1 cellular context compared by ENCODE assay signal in the genomic region with DNA sequence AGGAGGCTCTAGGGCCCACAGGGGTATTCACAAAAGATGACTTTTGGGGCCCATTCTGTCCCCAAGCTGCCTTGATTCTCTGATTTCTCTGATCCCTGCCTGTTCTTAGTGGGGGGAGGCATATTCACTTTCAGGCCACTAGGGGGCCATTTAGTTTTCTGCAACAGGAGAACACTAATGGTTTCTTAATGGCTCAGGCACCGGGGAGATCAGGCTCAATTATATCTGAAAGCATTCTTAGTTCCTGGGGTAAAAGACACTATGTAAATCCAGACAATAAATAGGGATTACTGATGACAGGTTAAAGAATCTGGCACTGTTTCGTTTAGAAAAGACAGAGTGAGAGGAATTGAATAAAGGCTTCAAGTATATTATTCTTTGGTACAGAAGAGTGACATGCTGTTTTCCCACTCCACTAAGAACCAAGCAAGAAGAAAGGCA.
A peak's percentile ranks its signal among the peaks of the same experiment; 100 is the strongest.
TF ChIP-seq lines count a peak whose summit lies in the region.

No MANE protein-coding gene starts in this region.

TF ChIP-seq in GM12878, 131 proteins besides CTCF, POLR2A, EP300 and RAD21:
- TF ChIP-seq SREBF1 (IDR thresholded peaks at IDR 0.05; ENCODE audit: low read length), result no peak
- TF ChIP-seq, protein P1, sequence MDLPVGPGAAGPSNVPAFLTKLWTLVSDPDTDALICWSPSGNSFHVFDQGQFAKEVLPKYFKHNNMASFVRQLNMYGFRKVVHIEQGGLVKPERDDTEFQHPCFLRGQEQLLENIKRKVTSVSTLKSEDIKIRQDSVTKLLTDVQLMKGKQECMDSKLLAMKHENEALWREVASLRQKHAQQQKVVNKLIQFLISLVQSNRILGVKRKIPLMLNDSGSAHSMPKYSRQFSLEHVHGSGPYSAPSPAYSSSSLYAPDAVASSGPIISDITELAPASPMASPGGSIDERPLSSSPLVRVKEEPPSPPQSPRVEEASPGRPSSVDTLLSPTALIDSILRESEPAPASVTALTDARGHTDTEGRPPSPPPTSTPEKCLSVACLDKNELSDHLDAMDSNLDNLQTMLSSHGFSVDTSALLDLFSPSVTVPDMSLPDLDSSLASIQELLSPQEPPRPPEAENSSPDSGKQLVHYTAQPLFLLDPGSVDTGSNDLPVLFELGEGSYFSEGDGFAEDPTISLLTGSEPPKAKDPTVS (IDR thresholded peaks at IDR 0.05; ENCODE audit: low read depth, low read length), result no peak
- peak; percentile 67; the same call in 1 of the 2 replicates for TF ChIP-seq SMC3 (IDR thresholded peaks at IDR 0.05; ENCODE audit: borderline replicate concordance, low read length)
- TF ChIP-seq YY1 (IDR thresholded peaks at IDR 0.05; ENCODE audit: low read depth, low read length), result peak; percentile 66; the same call in 1 of the 2 replicates
- no peak for TF ChIP-seq RFX5 (IDR thresholded peaks at IDR 0.05; ENCODE audit: low read depth, low read length)
- no peak for TF ChIP-seq ZNF207 (IDR thresholded peaks at IDR 0.05; ENCODE audit: borderline replicate concordance)
TF ChIP-seq in GM12878: peak in this region for 2.
